In the genomic region with DNA sequence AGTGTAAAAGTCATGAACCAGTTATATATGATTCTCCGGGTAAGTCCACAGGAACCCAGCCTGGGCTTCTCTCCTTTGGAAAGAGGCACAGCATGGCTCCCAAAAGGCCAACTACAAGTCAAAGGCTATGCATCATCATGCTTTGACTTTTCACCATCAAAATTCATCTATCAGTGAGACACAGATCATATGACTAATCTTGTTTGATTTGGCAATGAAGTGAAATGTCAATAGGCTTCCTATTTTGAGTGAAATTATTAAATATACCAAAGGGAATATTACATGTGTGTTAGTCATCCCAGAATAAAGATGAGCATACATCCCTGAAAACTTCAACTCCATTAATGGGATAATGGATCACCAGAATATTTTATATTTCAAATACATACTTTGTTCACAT, we compare ENCODE assay signal across 25 cellular contexts.
DNase-seq lines count a peak whose midpoint lies in the region; ATAC-seq and TF ChIP-seq lines count a peak whose summit lies in the region.
"Had no signal": no experiment of that assay in that cellular context is flagged by ENCODE, and none has a peak within 500 bp of the region (broad histone marks: within the 10 kb centered on the region; RNA-seq: fewer than 3 reads in every experiment).

No MANE protein-coding gene starts in this region.

- BruUV-seq in mammary epithelial cell (replicated peaks; lab: Mats Ljungman, UMichigan), result no TSS peak

- DNase-seq in COLO829 (ENCODE audit: low spot score), result peak; percentile 15
- peak; percentile 35 for DNase-seq in HS-27A (ENCODE audit: low read depth)
- DNase-seq in mammary epithelial cell, result peak; percentile 57
- peak; percentile 40 to 56 for DNase-seq in foreskin fibroblast
- DNase-seq in MV-4-11 (lab: John Stamatoyannopoulos, UW), result no peak
- no peak for DNase-seq in osteocyte (ENCODE audit: extremely low spot score, unreplicated experiment)
- DNase-seq in heart left ventricle, result no peak
- DNase-seq: ACHN; activated CD4-positive, alpha-beta T cell treated with anti-CD3 and anti-CD28 coated beads, Interleukin-2, amount 10 ng/mL, durations not matched to agents 7 days and 5 days; activated effector memory CD4-positive, alpha-beta T cell treated with Interleukin-2 at 50 U/mL for 16 hours; DMS153; effector CD8-positive, alpha-beta T cell; erythroblast; NCI-H1048; posterior cingulate gyrus; right cardiac atrium; SJCRH30; stimulated activated CD8-positive, alpha-beta memory T cell treated with anti-CD3 and anti-CD28 coated beads, Interleukin-4, amount 100 ng/mL, for 48 hours; stimulated activated naive CD8-positive, alpha-beta T cell treated with anti-CD3 and anti-CD28 coated beads, Interleukin-15, amount 100 ng/mL, for 72 hours; uterus had no signal

- no peaks in the 10 kb centered on the region for H3K36me3 ChIP-seq in mammary epithelial cell (ENCODE audit: insufficient read depth, low read length)
- no peaks in the 10 kb centered on the region for H3K36me3 ChIP-seq in heart left ventricle
- H3K36me3 ChIP-seq: SJCRH30, uterus had no signal

- H2AFZ ChIP-seq in mammary epithelial cell (ENCODE audit: low read depth, low read length), result no peak overlapping the region

- H3K27me3 ChIP-seq in mammary epithelial cell (ENCODE audit: insufficient read depth, low read length), result no peaks in the 10 kb centered on the region
- no peaks in the 10 kb centered on the region for H3K27me3 ChIP-seq in heart left ventricle
- H3K27me3 ChIP-seq: SJCRH30, uterus had no signal

- no peak overlapping the region for H3K4me2 ChIP-seq in mammary epithelial cell (ENCODE audit: insufficient read depth, low read depth, low read length)

- in situ Hi-C loops in mammary epithelial cell (cut with MboI; ENCODE audit: low sequenced_read_pairs in 2 of 2), result no loop called here

- H3K27ac ChIP-seq in mammary epithelial cell (ENCODE audit: insufficient read depth, low read depth, low read length), result no peak overlapping the region
- H3K27ac ChIP-seq in heart left ventricle, result no peak overlapping the region
- H3K27ac ChIP-seq: SJCRH30, uterus had no signal

- dilution Hi-C loops in mammary epithelial cell (cut with HindIII; ENCODE audit: low sequenced_read_pairs), result no loop called here

- 100% methylated on average over 1 of the region's 1 CpG for WGBS in mammary epithelial cell (ENCODE audit: low coverage, missing lambda C conversion rate)
- 81 to 94% (median 87%) methylated on average over 1 of the region's 1 CpG for WGBS in heart left ventricle, 4 donors

- H3K4me3 ChIP-seq in mammary epithelial cell (replicated peaks in 1 of 3; ENCODE audit: insufficient read depth in 1 of 3, low read depth in 2 of 3, low read length in 3 of 3), result no peak overlapping the region
- no peak overlapping the region for H3K4me3 ChIP-seq in foreskin fibroblast (ENCODE audit: low read depth in 1 of 2, low read length in 2 of 2)
- no peak overlapping the region for H3K4me3 ChIP-seq in heart left ventricle
- H3K4me3 ChIP-seq: SJCRH30, uterus had no signal

- intact Hi-C loops in mammary epithelial cell (cut with micrococcal nuclease) (no loop called here), heart left ventricle (cut with DNase I) (no loop called here)

- H4K20me1 ChIP-seq in mammary epithelial cell (ENCODE audit: insufficient read depth, low read length), result no peaks in the 10 kb centered on the region

- no peaks in the 10 kb centered on the region for H3K9me3 Mint-ChIP-seq in osteocyte (ENCODE audit: unreplicated experiment)
- H3K9me3 Mint-ChIP-seq: activated CD4-positive, alpha-beta T cell treated with anti-CD3 and anti-CD28 coated beads, Interleukin-2, amount 10 ng/mL, durations not matched to agents 7 days and 5 days; mesothelial cell of epicardium; stimulated activated naive CD8-positive, alpha-beta T cell treated with anti-CD3 and anti-CD28 coated beads, Interleukin-15, amount 100 ng/mL, for 72 hours; WTC11 had no signal

- no peaks in the 10 kb centered on the region for H3K36me3 Mint-ChIP-seq in osteocyte (ENCODE audit: unreplicated experiment)
- H3K36me3 Mint-ChIP-seq: activated naive CD8-positive, alpha-beta T cell; IgD-negative memory B cell; mesothelial cell of epicardium; WTC11 had no signal

- TF ChIP-seq POLR2A in heart left ventricle (IDR thresholded peaks at IDR 0.05), result no peak

- TF ChIP-seq CTCF in mammary epithelial cell (conservative IDR thresholded peaks at IDR 0.05 in 1 of 2, IDR thresholded peaks at IDR 0.05 in 1 of 2; ENCODE audit: extremely low read depth in 1 of 2, insufficient read depth in 1 of 2, low read depth in 1 of 2, low read length in 2 of 2) (no peak), foreskin fibroblast (IDR thresholded peaks at IDR 0.05; ENCODE audit: low read depth, low read length) (no peak), osteocyte (IDR thresholded peaks at IDR 0.05) (no peak), heart left ventricle (IDR thresholded peaks at IDR 0.05) (no peak)

- H3K27ac Mint-ChIP-seq in osteocyte (ENCODE audit: unreplicated experiment), result no peak overlapping the region
- H3K27ac Mint-ChIP-seq: activated CD4-positive, alpha-beta T cell treated with anti-CD3 and anti-CD28 coated beads, Interleukin-2, amount 10 ng/mL, durations not matched to agents 7 days and 5 days; activated naive CD8-positive, alpha-beta T cell; IgD-negative memory B cell; mesothelial cell of epicardium; stimulated activated naive CD8-positive, alpha-beta T cell treated with anti-CD3 and anti-CD28 coated beads, Interleukin-15, amount 100 ng/mL, for 72 hours; WTC11 had no signal

- H3K4me1 ChIP-seq in mammary epithelial cell (ENCODE audit: insufficient read depth, low read length), result peaks cover 12% of the 10 kb centered on the region
- no peaks in the 10 kb centered on the region for H3K4me1 ChIP-seq in heart left ventricle
- H3K4me1 ChIP-seq: uterus had no signal

- no peak overlapping the region for H3K4me3 Mint-ChIP-seq in osteocyte (ENCODE audit: unreplicated experiment)
- H3K4me3 Mint-ChIP-seq: activated CD4-positive, alpha-beta T cell treated with anti-CD3 and anti-CD28 coated beads, Interleukin-2, amount 10 ng/mL, durations not matched to agents 7 days and 5 days; activated naive CD8-positive, alpha-beta T cell; IgD-negative memory B cell; mesothelial cell of epicardium; stimulated activated naive CD8-positive, alpha-beta T cell treated with anti-CD3 and anti-CD28 coated beads, Interleukin-15, amount 100 ng/mL, for 72 hours; WTC11 had no signal

- CTCF ChIA-PET in mammary epithelial cell (lab: Charles Lee; ENCODE audit: low non-redundant PET), result no interaction called here

- no peak for ATAC-seq in heart left ventricle
- ATAC-seq in GM19351 (IDR thresholded peaks at IDR 0.05; ENCODE audit: unreplicated experiment), result no peak
- ATAC-seq: right cardiac atrium; stimulated activated naive CD8-positive, alpha-beta T cell treated with anti-CD3 and anti-CD28 coated beads, Interleukin-15, amount 100 ng/mL, for 72 hours; WTC11 had no signal

- H3K9me3 ChIP-seq in mammary epithelial cell (replicated peaks; ENCODE audit: insufficient read depth, low read length) (no peaks in the 10 kb centered on the region), heart left ventricle (no peaks in the 10 kb centered on the region)
- H3K9me3 ChIP-seq: SJCRH30, uterus had no signal

- H3K4me1 Mint-ChIP-seq in osteocyte (ENCODE audit: unreplicated experiment), result peaks cover 5% of the 10 kb centered on the region
- H3K4me1 Mint-ChIP-seq: activated CD4-positive, alpha-beta T cell treated with anti-CD3 and anti-CD28 coated beads, Interleukin-2, amount 10 ng/mL, durations not matched to agents 7 days and 5 days; IgD-negative memory B cell; stimulated activated naive CD8-positive, alpha-beta T cell treated with anti-CD3 and anti-CD28 coated beads, Interleukin-15, amount 100 ng/mL, for 72 hours had no signal

- no peak overlapping the region for H3K9ac ChIP-seq in mammary epithelial cell (ENCODE audit: insufficient read depth, low read length)

- no peaks in the 10 kb centered on the region for H3K27me3 Mint-ChIP-seq in osteocyte (ENCODE audit: unreplicated experiment)
- H3K27me3 Mint-ChIP-seq: activated CD4-positive, alpha-beta T cell treated with anti-CD3 and anti-CD28 coated beads, Interleukin-2, amount 10 ng/mL, durations not matched to agents 7 days and 5 days; activated naive CD8-positive, alpha-beta T cell; IgD-negative memory B cell; stimulated activated naive CD8-positive, alpha-beta T cell treated with anti-CD3 and anti-CD28 coated beads, Interleukin-15, amount 100 ng/mL, for 72 hours had no signal

- H3K79me2 ChIP-seq in mammary epithelial cell (ENCODE audit: insufficient read depth, low read length), result no peaks in the 10 kb centered on the region

Comparison
In these comparisons a context has a peak if more than half of its experiments do, and no peak if none do; other contexts are left out.
1. DNase-seq: peak in COLO829 (single experiment), HS-27A (single experiment), mammary epithelial cell (single experiment) and foreskin fibroblast (2 of 2); none in MV-4-11 (single experiment), osteocyte (single experiment) and heart left ventricle (0 of 5).